ENCODE assay signal across 10 cellular contexts in genomic region chr5:142222881-142223558, GRCh38.
DNase-seq lines count a peak whose midpoint lies in the region; TF ChIP-seq lines count a peak whose summit lies in the region.
"Had no signal": no experiment of that assay in that cellular context is flagged by ENCODE, and none has a peak within 500 bp of the region (broad histone marks: within the 10 kb centered on the region; RNA-seq: fewer than 3 reads in every experiment).

No MANE protein-coding gene starts in this region.

- no TSS peak for BruUV-seq in OCI-LY7 (replicated peaks; lab: Mats Ljungman, UMichigan)

- CTCF ChIA-PET in OCI-LY7 (lab: Charles Lee; ENCODE audit: unreplicated experiment), result no interaction called here

- peak overlapping the region in 3 of 5 donors; percentile 33 to 64 (median 35) for H3K4me3 Mint-ChIP-seq in immature natural killer cell
- H3K4me3 Mint-ChIP-seq: natural killer cell treated with Interleukin-12 subunit alpha and Interleukin-12 subunit beta and Interleukin-15 and Interleukin-18, amount 100 ng/mL, for 72 hours had no signal

- intact Hi-C loops in OCI-LY7 (cut with micrococcal nuclease; ENCODE audit: unreplicated experiment), result loop anchor here (5.0 kb wide), 1 partner anchor 134 kb away; no protein-coding TSS in a partner anchor

- H3K9me3 ChIP-seq in DOHH2 (ENCODE audit: control insufficient read depth, insufficient read depth, low read length) (no peaks in the 10 kb centered on the region), OCI-LY7 (ENCODE audit: low read length) (no peaks in the 10 kb centered on the region)
- H3K9me3 ChIP-seq: MG63 had no signal

- POLR2A ChIA-PET in OCI-LY7 (lab: Charles Lee), result interaction anchor here (0.5 to 0.9 kb wide), 4 partner anchors 45 to 1828 kb away, joined by 3 to 5 read pairs (median 3); no protein-coding TSS in a partner anchor

- H3K27me3 ChIP-seq in DOHH2 (ENCODE audit: control insufficient read depth, low read length) (peaks cover 15% of the 10 kb centered on the region), H7 (ENCODE audit: control insufficient read depth, insufficient read depth, low read length) (no peaks in the 10 kb centered on the region)
- H3K27me3 ChIP-seq: MG63 had no signal

- no peaks in the 10 kb centered on the region for H3K36me3 Mint-ChIP-seq in immature natural killer cell
- H3K36me3 Mint-ChIP-seq: natural killer cell treated with Interleukin-12 subunit alpha and Interleukin-12 subunit beta and Interleukin-15 and Interleukin-18, amount 100 ng/mL, for 72 hours had no signal

- H4K20me1 ChIP-seq in DOHH2 (ENCODE audit: control insufficient read depth, insufficient read depth, low read depth, low read length), result no peaks in the 10 kb centered on the region
- H4K20me1 ChIP-seq in OCI-LY7 (ENCODE audit: insufficient read depth, low read length), result no peaks in the 10 kb centered on the region

- peak overlapping the region; percentile 15; the same call in 1 of the 2 replicates for H3K27ac ChIP-seq in DOHH2 (ENCODE audit: low read depth, low read length)
- no peak overlapping the region for H3K27ac ChIP-seq in OCI-LY7 (ENCODE audit: low read depth, low read length, poor library complexity, severe bottlenecking)

- TF ChIP-seq CTCF in DOHH2 (IDR thresholded peaks at IDR 0.05; ENCODE audit: low read depth, low read length, poor library complexity, severe bottlenecking) (no peak), OCI-LY7 (conservative IDR thresholded peaks at IDR 0.05; ENCODE audit: low read length) (no peak)

- H3K9me2 ChIP-seq in DOHH2 (replicated peaks; ENCODE audit: control insufficient read depth, low read length) (no peaks in the 10 kb centered on the region), OCI-LY7 (ENCODE audit: insufficient read depth, low read length) (no peaks in the 10 kb centered on the region)

- peaks cover 0 to 9% (median 2%) of the 10 kb centered on the region in 3 donors for H3K27me3 Mint-ChIP-seq in immature natural killer cell (ENCODE audit: low read depth in 3 of 3)

- H3K4me1 Mint-ChIP-seq in immature natural killer cell, result peaks cover 24 to 41% of the 10 kb centered on the region in 2 donors

- H3K4me3 ChIP-seq in DOHH2 (ENCODE audit: low read length) (0 out of 2 replicates have a peak overlapping the region, but pooled peaks have one; percentile 10), H7 (ENCODE audit: insufficient read depth, low read depth, low read length) (no peak overlapping the region), OCI-LY7 (ENCODE audit: low read depth, low read length, poor library complexity, severe bottlenecking) (no peak overlapping the region)
- H3K4me3 ChIP-seq: MG63 had no signal

- H3K4me1 ChIP-seq in DOHH2 (ENCODE audit: control insufficient read depth, low read length) (peaks cover 22% of the 10 kb centered on the region), OCI-LY7 (ENCODE audit: insufficient read depth, low read length, poor library complexity, severe bottlenecking) (peaks cover 24% of the 10 kb centered on the region)

- DNase-seq in H7, result peak; percentile 65
- DNase-seq in OCI-LY7 (ENCODE audit: low spot score), result no peak
- DNase-seq in immature natural killer cell, result no peak
- no peak for DNase-seq in HK-2 (ENCODE audit: unreplicated experiment)
- no peak for DNase-seq in Kasumi-1 (lab: John Stamatoyannopoulos, UW)
- no peak for DNase-seq in NCI-H226
- DNase-seq in activated CD4-positive, CD25-positive, alpha-beta regulatory T cell treated with anti-CD3 and anti-CD28 coated beads, Interleukin-2, amount 50 U/mL, for 72 hours, result no peak

- H3K27ac Mint-ChIP-seq in immature natural killer cell, result peak overlapping the region in 1 of 6 donors; percentile 45

- H3K79me2 ChIP-seq in DOHH2 (ENCODE audit: control insufficient read depth, low read length) (no peaks in the 10 kb centered on the region), OCI-LY7 (ENCODE audit: insufficient read depth, low read depth, low read length) (no peaks in the 10 kb centered on the region)

- no peaks in the 10 kb centered on the region for H3K9me3 Mint-ChIP-seq in immature natural killer cell
- H3K9me3 Mint-ChIP-seq: natural killer cell treated with Interleukin-12 subunit alpha and Interleukin-12 subunit beta and Interleukin-15 and Interleukin-18, amount 100 ng/mL, for 72 hours had no signal

- H3K4me2 ChIP-seq in DOHH2 (ENCODE audit: low read length), result peak overlapping the region; percentile 45
- peak overlapping the region; percentile 34 for H3K4me2 ChIP-seq in OCI-LY7 (ENCODE audit: low read length)

- no peak overlapping the region for H2AFZ ChIP-seq in OCI-LY7 (ENCODE audit: low read length)

- H3K36me3 ChIP-seq in DOHH2 (ENCODE audit: control insufficient read depth, low read length) (no peaks in the 10 kb centered on the region), H7 (replicated peaks; ENCODE audit: control insufficient read depth, insufficient read depth, low read length) (no peaks in the 10 kb centered on the region), OCI-LY7 (ENCODE audit: insufficient read depth, low read length) (no peaks in the 10 kb centered on the region)
- H3K36me3 ChIP-seq: MG63 had no signal

- peaks cover 3% of the 10 kb centered on the region for H3F3A ChIP-seq in DOHH2 (ENCODE audit: control insufficient read depth, insufficient read depth)
